Comparison of ENCODE assay signal across 1 cellular context in genomic region chr6:168383062-168383854, GRCh38.
TF ChIP-seq lines count a peak whose summit lies in the region.

No MANE protein-coding gene starts in this region.

TF ChIP-seq in GM12878, 131 proteins besides CTCF, POLR2A, EP300 and RAD21 (continued from another document):
- TF ChIP-seq BCL3 (IDR thresholded peaks at IDR 0.05; ENCODE audit: borderline replicate concordance, insufficient read depth, low read depth, low read length, poor library complexity, severe bottlenecking) (peak; percentile 69), KLF5 (IDR thresholded peaks at IDR 0.05; ENCODE audit: partially characterized antibody) (no peak), NR2C2 (IDR thresholded peaks at IDR 0.05; ENCODE audit: borderline replicate concordance, control insufficient read depth, insufficient read length, low read depth) (peak; percentile 50), TCF3 (IDR thresholded peaks at IDR 0.05; ENCODE audit: borderline replicate concordance, insufficient read depth, low read depth, low read length) (peak; percentile 72; the same call in 1 of the 2 replicates), ZNF384 (IDR thresholded peaks at IDR 0.05; ENCODE audit: borderline replicate concordance, low read depth, low read length) (no peak)
